In genomic region chr3:44210967-44211366, GRCh38 we compare ENCODE assay signal across 38 cellular contexts. TPM values are rescaled to one million over a fixed set of nuclear protein-coding genes. Genes with fewer than 3 reads are reported as not detected.
"Had no signal": no experiment of that assay in that cellular context is flagged by ENCODE, and none has a peak within 500 bp of the region (broad histone marks: within the 10 kb centered on the region; RNA-seq: fewer than 3 reads in every experiment).

No MANE protein-coding gene starts in this region.

- H3K9me3 ChIP-seq: MG63 had no signal

- H3K4me3 ChIP-seq: MG63 had no signal

- H3K27me3 ChIP-seq: MG63 had no signal

- H3K36me3 ChIP-seq: MG63 had no signal

- DNase-seq: Karpas-422, Kasumi-1, MG63, MM.1S, MV-4-11, NCI-H1048, NCI-H1092, NCI-H1092 treated with DMSO at 0.1 percent for 48 hours, NCI-H1105, NCI-H1105 treated with DMSO at 0.1 percent for 48 hours, NCI-H1417, NCI-H1417 treated with DMSO at 0.1 percent for 48 hours, NCI-H1436, NCI-H1436 treated with DMSO at 0.1 percent for 48 hours, NCI-H146, NCI-H1694, NCI-H1694 treated with DMSO at 0.1 percent for 48 hours, NCI-H187, NCI-H187 treated with DMSO at 0.1 percent for 48 hours, NCI-H1930, NCI-H2029, NCI-H2029 treated with DMSO at 0.1 percent for 48 hours, NCI-H2081, NCI-H2081 treated with DMSO at 0.1 percent for 48 hours, NCI-H2107, NCI-H2171, NCI-H2171 treated with DMSO at 0.1 percent for 48 hours, NCI-H2227 treated with DMSO at 0.1 percent for 48 hours, NCI-H226, NCI-H345, NCI-H446, NCI-H446 treated with DMSO at 0.1 percent for 48 hours, NCI-H510A, NCI-H510A treated with DMSO at 0.1 percent for 48 hours had no signal

RNA-seq across cellular contexts. Expression of gene TOPAZ1, which starts 30.7 kb away (rescaled TPM):
- total RNA-seq: LHCN-M2, M059J, MCF 10A, NCI-H460 had no signal
